ENCODE assay signal across 19 cellular contexts in genomic region chr4:89410687-89411086, GRCh38.
DNase-seq lines count a peak whose midpoint lies in the region; ATAC-seq, FAIRE-seq and TF ChIP-seq lines count a peak whose summit lies in the region.
"Had no signal": no experiment of that assay in that cellular context is flagged by ENCODE, and none has a peak within 500 bp of the region (broad histone marks: within the 10 kb centered on the region; RNA-seq: fewer than 3 reads in every experiment).

No MANE protein-coding gene starts in this region.

- H3K27me3 ChIP-seq in pancreas, result no peaks in the 10 kb centered on the region

- H3K27ac ChIP-seq in pancreas, result peak overlapping the region in 1 of 4 donors; percentile 14

- FAIRE-seq in pancreas (lab: Jason Lieb, UNC) (no peak), GM19239 (lab: Jason Lieb, UNC) (no peak)

- H3K4me1 ChIP-seq in pancreas, result peaks cover 0 to 19% (median 13%) of the 10 kb centered on the region in 3 donors

- intact Hi-C loops in pancreas (cut with DNase I), result loop anchor here in 1 of 3 donors (5.0 kb wide), 1 partner anchor 103 kb away; the partner anchor contains the start of gene GPRIN3

- TF ChIP-seq CTCF in fibroblast of the aortic adventitia (IDR thresholded peaks at IDR 0.05; ENCODE audit: insufficient read depth, low read length) (no peak), pancreas (IDR thresholded peaks at IDR 0.05) (no peak)

- ATAC-seq in SK-N-SH treated with all-trans-retinoic acid at 6 μM for 48 hours (peak; percentile 72; the same call in 2 of the 3 replicates), pancreas (peak; percentile 19 to 42 (median 34)), HG03175 (IDR thresholded peaks at IDR 0.05; ENCODE audit: unreplicated experiment) (no peak)
- ATAC-seq: activated T-helper 17 cell treated with anti-CD3 and anti-CD28 coated beads, Interleukin-2, amount 50 U/mL, for 72 hours; mucosa of descending colon; PC-3 had no signal

- H3K36me3 ChIP-seq in pancreas, result no peaks in the 10 kb centered on the region

- WGBS in pancreas, 2 donors, result 16 to 33% methylated on average over 1 of the region's 1 CpG

- DNase-seq in Daoy (ENCODE audit: low read depth), result peak; percentile 20
- DNase-seq in fibroblast of the aortic adventitia (ENCODE audit: low read depth), result peak; percentile 32
- DNase-seq in pancreas, result no peak
- no peak for DNase-seq in NCI-H2029 treated with DMSO at 0.1 percent for 48 hours (lab: John Stamatoyannopoulos, UW)
- no peak for DNase-seq in GM19239 (ENCODE audit: insufficient read length, low spot score)
- no peak for DNase-seq in NOMO-1 (lab: John Stamatoyannopoulos, UW; ENCODE audit: unreplicated experiment in 2 of 2)
- DNase-seq: activated CD4-positive, alpha-beta T cell treated with anti-CD3 and anti-CD28 coated beads, Interleukin-2, amount 50 U/mL, for 1 hour; CD4-positive, alpha-beta memory T cell; erythroblast; mucosa of descending colon; NCI-H1092 treated with DMSO at 0.1 percent for 48 hours; NCI-H446; PC-3; retina; stimulated activated CD4-positive, alpha-beta T cell treated with anti-CD3 and anti-CD28 coated beads, Interleukin-4, amount 100 ng/mL, for 4 hours; stimulated activated naive CD4-positive, alpha-beta T cell treated with Interleukin-2 at 50 U/mL for 16 hours had no signal

- H3K4me3 ChIP-seq in fibroblast of the aortic adventitia (ENCODE audit: low read depth, low read length), result no peak overlapping the region
- no peak overlapping the region for H3K4me3 ChIP-seq in pancreas
- H3K4me3 ChIP-seq: mucosa of descending colon had no signal

- no peaks in the 10 kb centered on the region for H3K9me3 ChIP-seq in pancreas
- H3K9me3 ChIP-seq: mucosa of descending colon had no signal

TF ChIP-seq in SK-N-SH treated with all-trans-retinoic acid at 6 μM for 48 hours, 23 proteins besides CTCF, POLR2A, EP300 and RAD21:
- TF ChIP-seq RARB (CRISPR knock-in tag; IDR thresholded peaks at IDR 0.05) (no peak), ZFP3 (CRISPR knock-in tag; IDR thresholded peaks at IDR 0.05) (no peak), SNAI2 (CRISPR knock-in tag; IDR thresholded peaks at IDR 0.05) (peak; percentile 52; the same call in 1 of the 2 replicates)

Comparison
In these comparisons a context has a peak if more than half of its experiments do, and no peak if none do; other contexts are left out.
1. DNase-seq: peak in Daoy (single experiment) and fibroblast of the aortic adventitia (single experiment); none in pancreas (0 of 6), NCI-H2029 treated with DMSO at 0.1 percent for 48 hours (single experiment), GM19239 (single experiment) and NOMO-1 (0 of 2).